In the genomic region with DNA sequence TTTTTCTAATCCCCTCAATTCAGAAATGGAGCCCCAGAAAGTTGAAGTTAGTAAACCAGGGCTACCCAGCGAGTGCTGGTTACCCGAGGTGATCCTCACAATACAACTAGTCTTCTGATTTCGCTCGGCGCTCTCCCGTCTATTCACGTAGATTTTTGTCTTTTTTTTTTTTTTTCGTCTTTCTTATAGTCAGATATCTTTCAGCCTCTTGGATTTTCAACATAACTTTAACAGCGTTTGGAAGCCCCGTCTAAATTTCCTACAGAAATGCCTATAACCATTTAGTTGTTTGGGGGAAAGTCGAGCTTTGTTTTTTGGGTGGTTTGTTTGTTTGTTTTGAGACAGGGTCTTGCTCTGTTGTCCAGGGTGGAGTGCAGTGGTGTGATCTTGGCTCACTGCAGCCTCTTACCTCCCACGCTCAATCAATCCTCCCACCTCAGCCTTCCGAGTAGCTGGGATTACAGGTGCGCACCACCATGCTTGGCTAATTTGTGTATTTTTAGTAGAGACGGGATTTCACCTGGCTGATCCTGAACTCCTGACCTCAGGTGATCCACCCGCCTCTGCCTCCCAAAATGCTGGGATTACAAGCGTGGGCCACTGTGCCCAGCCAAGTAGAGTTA, we compare ENCODE assay signal across 8 cellular contexts. TPM values are rescaled to one million over a fixed set of nuclear protein-coding genes. Genes with fewer than 3 reads are reported as not detected.
DNase-seq lines count a peak whose midpoint lies in the region; ATAC-seq and TF ChIP-seq lines count a peak whose summit lies in the region.

No MANE protein-coding gene starts in this region.

- H3K4me3 ChIP-seq in adipocyte (ENCODE audit: low read length) (peak overlapping the region; percentile 99), suprapubic skin (peak overlapping the region; percentile 88)

- H3K9me3 ChIP-seq in adipocyte (ENCODE audit: control insufficient read depth, low read length) (no peaks in the 10 kb centered on the region), suprapubic skin (no peaks in the 10 kb centered on the region)

- H3K36me3 ChIP-seq in adipocyte (ENCODE audit: control insufficient read depth, insufficient read depth, low read length, severe bottlenecking) (no peaks in the 10 kb centered on the region), suprapubic skin (no peaks in the 10 kb centered on the region)

- no peaks in the 10 kb centered on the region for H3K9me3 Mint-ChIP-seq in activated CD4-positive, alpha-beta T cell treated with anti-CD3 and anti-CD28 coated beads, Interleukin-2, amount 10 ng/mL, durations not matched to agents 24 days and 14 days

- peak overlapping the region; percentile 99 for H3K9ac ChIP-seq in adipocyte (ENCODE audit: low read length)

- TF ChIP-seq EP300 in suprapubic skin (IDR thresholded peaks at IDR 0.05), result no peak

- intact Hi-C loops in activated CD4-positive, alpha-beta T cell treated with anti-CD3 and anti-CD28 coated beads, Interleukin-2, amount 10 ng/mL, durations not matched to agents 24 days and 14 days (cut with micrococcal nuclease), result loop anchor here (10.0 kb wide), 1 partner anchor 706 kb away; a partner anchor contains a TSS

- H3K4me1 Mint-ChIP-seq in activated CD4-positive, alpha-beta T cell treated with anti-CD3 and anti-CD28 coated beads, Interleukin-2, amount 10 ng/mL, durations not matched to agents 24 days and 14 days, result peaks cover 15% of the 10 kb centered on the region

- DNase-seq in activated CD4-positive, alpha-beta T cell treated with anti-CD3 and anti-CD28 coated beads, Interleukin-2, amount 10 ng/mL, durations not matched to agents 24 days and 14 days, result no peak
- no peak for DNase-seq in activated CD4-positive, alpha-beta T cell treated with anti-CD3 and anti-CD28 coated beads, Interleukin-2, amount 50 U/mL, for 48 hours
- DNase-seq in adipocyte (ENCODE audit: low read depth) (no peak), left kidney (ENCODE audit: low read depth, low spot score) (peak; percentile 41), suprapubic skin (ENCODE audit: low spot score in 2 of 2) (no peak), SW480 (ENCODE audit: low spot score) (no peak)
- DNase-seq in stimulated activated naive CD4-positive, alpha-beta T cell treated with Interleukin-2 at 50 U/mL for 16 hours (lab: John Stamatoyannopoulos, UW), result no peak

- no peak for TF ChIP-seq POLR2A in suprapubic skin (IDR thresholded peaks at IDR 0.05)

- H3K4me1 ChIP-seq in adipocyte (ENCODE audit: control insufficient read depth, insufficient read depth, low read length) (peaks cover 10% of the 10 kb centered on the region), suprapubic skin (peaks cover 19% of the 10 kb centered on the region)

- 30% methylated on average over 17 of the region's 17 CpGs for WGBS in suprapubic skin

- peak overlapping the region; percentile 93 for H3K4me3 Mint-ChIP-seq in activated CD4-positive, alpha-beta T cell treated with anti-CD3 and anti-CD28 coated beads, Interleukin-2, amount 10 ng/mL, durations not matched to agents 24 days and 14 days

- H3K27me3 Mint-ChIP-seq in activated CD4-positive, alpha-beta T cell treated with anti-CD3 and anti-CD28 coated beads, Interleukin-2, amount 10 ng/mL, durations not matched to agents 24 days and 14 days, result peaks cover 14% of the 10 kb centered on the region

- TF ChIP-seq CTCF in suprapubic skin (IDR thresholded peaks at IDR 0.05), result no peak

- H3K27ac ChIP-seq in suprapubic skin, result peak overlapping the region; percentile 99

- peak overlapping the region; percentile 93 for H3K27ac Mint-ChIP-seq in activated CD4-positive, alpha-beta T cell treated with anti-CD3 and anti-CD28 coated beads, Interleukin-2, amount 10 ng/mL, durations not matched to agents 24 days and 14 days

- no peak for ATAC-seq in GM19397 (IDR thresholded peaks at IDR 0.05; ENCODE audit: unreplicated experiment)

- H3K27me3 ChIP-seq in adipocyte (replicated peaks; ENCODE audit: control insufficient read depth, insufficient read depth, low read length) (no peaks in the 10 kb centered on the region), suprapubic skin (no peaks in the 10 kb centered on the region)

- H3K36me3 Mint-ChIP-seq in activated CD4-positive, alpha-beta T cell treated with anti-CD3 and anti-CD28 coated beads, Interleukin-2, amount 10 ng/mL, durations not matched to agents 24 days and 14 days (ENCODE audit: low read depth), result no peaks in the 10 kb centered on the region

RNA-seq across cellular contexts. Expression of a gene that starts 0.8 kb away (rescaled TPM):
- total RNA-seq in activated CD4-positive, alpha-beta T cell treated with anti-CD3 and anti-CD28 coated beads, Interleukin-2, amount 10 ng/mL, durations not matched to agents 24 days and 14 days, result 14.4 and 16.4 TPM in 2 replicates
- 100 to 1,000 TPM in 1 of 4 donors, 10 to 100 TPM in 3; 33.1 to 151 (median 59.8) TPM for total RNA-seq in suprapubic skin

RNA-seq across cellular contexts. Expression of a gene that starts 10.9 kb away (rescaled TPM):
- 0.09 and 0.12 TPM in 2 replicates for total RNA-seq in activated CD4-positive, alpha-beta T cell treated with anti-CD3 and anti-CD28 coated beads, Interleukin-2, amount 10 ng/mL, durations not matched to agents 24 days and 14 days
- total RNA-seq in suprapubic skin, result 1 to 10 TPM; 1.9 to 4.5 (median 2.8) TPM
